ENCODE assay signal across 31 cellular contexts in genomic region chr3:190192087-190192486, GRCh38.
DNase-seq lines count a peak whose midpoint lies in the region; ATAC-seq and TF ChIP-seq lines count a peak whose summit lies in the region.
"Had no signal": no experiment of that assay in that cellular context is flagged by ENCODE, and none has a peak within 500 bp of the region (broad histone marks: within the 10 kb centered on the region; RNA-seq: fewer than 3 reads in every experiment).

No MANE protein-coding gene starts in this region.

- H3K27me3 Mint-ChIP-seq in HFFc6 (ENCODE audit: insufficient read depth) (no peaks in the 10 kb centered on the region), nephron progenitor cell (ENCODE audit: low read depth, poor library complexity) (no peaks in the 10 kb centered on the region)
- H3K27me3 Mint-ChIP-seq in activated T-cell treated with anti-CD3 and anti-CD28 coated beads, Interleukin-2, amount 50 U/mL, for 4 hours (ENCODE audit: low read depth) = no peaks in the 10 kb centered on the region

- H3K14ac ChIP-seq in mesenchymal stem cell (ENCODE audit: low read length in 2 of 2) = no peak overlapping the region

- H3K27ac Mint-ChIP-seq in HFFc6 (0 out of 2 replicates have a peak overlapping the region, but pooled peaks have one; percentile 39), nephron progenitor cell (no peak overlapping the region)
- H3K27ac Mint-ChIP-seq: activated T-helper 2 cell treated with anti-CD3 and anti-CD28 coated beads, Interferon-gamma antibody, Interleukin-2, Interleukin-4, amounts not matched to agents 10 μg/mL and 5 μg/mL and 100 μg/mL, durations not matched to agents 14 hours and 24 hours and 36 hours had no signal

- no peak overlapping the region for H3K4me3 Mint-ChIP-seq in HFFc6
- no peak overlapping the region for H3K4me3 Mint-ChIP-seq in activated T-cell treated with anti-CD3 and anti-CD28 coated beads, Interleukin-2, amount 50 U/mL, for 4 hours
- H3K4me3 Mint-ChIP-seq in nephron progenitor cell = no peak overlapping the region
- H3K4me3 Mint-ChIP-seq: naive thymus-derived CD4-positive, alpha-beta T cell had no signal

- H3K23ac ChIP-seq in mesenchymal stem cell (ENCODE audit: low read length in 2 of 2) = no peak overlapping the region

- no peak overlapping the region for H3K27ac ChIP-seq in mesenchymal stem cell (ENCODE audit: low read length, poor library complexity, severe bottlenecking)
- H3K27ac ChIP-seq: BLaER1, brain microvascular endothelial cell, dorsolateral prefrontal cortex, esophagus muscularis mucosa, foreskin keratinocyte, Peyer's patch, prostate gland, stomach, vagina, WERI-Rb-1 had no signal

- H3K9ac ChIP-seq in mesenchymal stem cell (ENCODE audit: low read length) = no peak overlapping the region
- H3K9ac ChIP-seq: BLaER1 had no signal

- H2BK120ac ChIP-seq in mesenchymal stem cell (ENCODE audit: low read depth, low read length) = no peak overlapping the region

- H2BK5ac ChIP-seq in mesenchymal stem cell (ENCODE audit: low read depth, low read length, poor library complexity, severe bottlenecking) = no peak overlapping the region

- no peaks in the 10 kb centered on the region for H3K9me3 ChIP-seq in mesenchymal stem cell (ENCODE audit: control insufficient read depth, low read length)
- H3K9me3 ChIP-seq: BLaER1, esophagus muscularis mucosa, Peyer's patch, prostate gland, stomach, vagina had no signal

- H4K8ac ChIP-seq in mesenchymal stem cell (ENCODE audit: low read length) = no peak overlapping the region

- H3K4me3 ChIP-seq in mesenchymal stem cell (ENCODE audit: insufficient read depth in 1 of 2, low read depth in 1 of 2, low read length in 2 of 2) = no peak overlapping the region
- H3K4me3 ChIP-seq: BLaER1, dorsolateral prefrontal cortex, esophagus muscularis mucosa, Peyer's patch, prostate gland, stomach, vagina had no signal

- H3K4me2 ChIP-seq in mesenchymal stem cell (ENCODE audit: low read length, poor library complexity, severe bottlenecking) = no peak overlapping the region
- H3K4me2 ChIP-seq: BLaER1 had no signal

- H2BK12ac ChIP-seq in mesenchymal stem cell (ENCODE audit: low read length in 2 of 2) = no peak overlapping the region

- H2AFZ ChIP-seq in mesenchymal stem cell (ENCODE audit: low read depth, low read length) = no peak overlapping the region

- H3K4ac ChIP-seq in mesenchymal stem cell (ENCODE audit: low read depth in 1 of 2, low read length in 2 of 2) = no peak overlapping the region

- no peaks in the 10 kb centered on the region for H3K36me3 ChIP-seq in mesenchymal stem cell (ENCODE audit: control insufficient read depth in 1 of 2, insufficient read depth in 2 of 2, low read depth in 1 of 2, low read length in 2 of 2)
- H3K36me3 ChIP-seq: BLaER1, brain microvascular endothelial cell, esophagus muscularis mucosa, Peyer's patch, prostate gland, stomach, vagina, WERI-Rb-1 had no signal

- no peak overlapping the region for H2AK5ac ChIP-seq in mesenchymal stem cell (ENCODE audit: low read length, severe bottlenecking)

- no peak overlapping the region for H2BK15ac ChIP-seq in mesenchymal stem cell (ENCODE audit: low read depth, poor library complexity, severe bottlenecking)

- H3K4me1 ChIP-seq in mesenchymal stem cell (ENCODE audit: control insufficient read depth, insufficient read depth, low read depth, low read length) = peaks cover 1% of the 10 kb centered on the region
- H3K4me1 ChIP-seq: BLaER1, esophagus muscularis mucosa, foreskin keratinocyte, Peyer's patch, prostate gland, stomach, vagina had no signal

- no peaks in the 10 kb centered on the region for H3K9me3 Mint-ChIP-seq in HFFc6
- H3K9me3 Mint-ChIP-seq in activated T-cell treated with anti-CD3 and anti-CD28 coated beads, Interleukin-2, amount 50 U/mL, for 4 hours = no peaks in the 10 kb centered on the region
- no peaks in the 10 kb centered on the region for H3K9me3 Mint-ChIP-seq in nephron progenitor cell
- H3K9me3 Mint-ChIP-seq: activated T-helper 2 cell treated with anti-CD3 and anti-CD28 coated beads, Interferon-gamma antibody, Interleukin-2, Interleukin-4, amounts not matched to agents 10 μg/mL and 5 μg/mL and 100 μg/mL, durations not matched to agents 14 hours and 24 hours and 36 hours; naive thymus-derived CD4-positive, alpha-beta T cell had no signal

- H3K79me1 ChIP-seq in mesenchymal stem cell (replicated peaks; ENCODE audit: low read length, poor library complexity, severe bottlenecking) = no peaks in the 10 kb centered on the region

- H3K4me1 Mint-ChIP-seq in HFFc6 (ENCODE audit: low read depth) = peaks cover 33% of the 10 kb centered on the region
- H3K4me1 Mint-ChIP-seq in activated T-cell treated with anti-CD3 and anti-CD28 coated beads, Interleukin-2, amount 50 U/mL, for 4 hours (ENCODE audit: low read depth) = no peaks in the 10 kb centered on the region
- peaks cover 4% of the 10 kb centered on the region for H3K4me1 Mint-ChIP-seq in nephron progenitor cell
- H3K4me1 Mint-ChIP-seq: naive thymus-derived CD4-positive, alpha-beta T cell had no signal

- H3K36me3 Mint-ChIP-seq in HFFc6 (ENCODE audit: low read depth) (no peaks in the 10 kb centered on the region), nephron progenitor cell (ENCODE audit: low read depth) (no peaks in the 10 kb centered on the region)
- H3K36me3 Mint-ChIP-seq in activated T-cell treated with anti-CD3 and anti-CD28 coated beads, Interleukin-2, amount 50 U/mL, for 4 hours (ENCODE audit: insufficient read depth) = no peaks in the 10 kb centered on the region
- H3K36me3 Mint-ChIP-seq: naive thymus-derived CD4-positive, alpha-beta T cell had no signal

- WGBS in mesenchymal stem cell = 100% methylated on average over 1 of the region's 2 CpGs

- TF ChIP-seq CTCF in HFFc6 (IDR thresholded peaks at IDR 0.05) (no peak), nephron progenitor cell (IDR thresholded peaks at IDR 0.05) (no peak)

- DNase-seq in DMS53 (lab: John Stamatoyannopoulos, UW) (peak; percentile 43), HFFc6 (no peak), NCI-H748 treated with DMSO at 0.1 percent for 48 hours (lab: John Stamatoyannopoulos, UW) (peak; percentile 53), mesenchymal stem cell (peak; percentile 7), nephron progenitor cell (no peak), NCI-H2227 (lab: John Stamatoyannopoulos, UW; ENCODE audit: unreplicated experiment) (no peak)
- DNase-seq in activated T-cell treated with anti-CD3 and anti-CD28 coated beads, Interleukin-2, amount 50 U/mL, for 4 hours = no peak
- DNase-seq: activated CD4-positive, alpha-beta T cell treated with anti-CD3 and anti-CD28 coated beads for 4 hours; activated naive CD4-positive, alpha-beta T cell treated with anti-CD3 and anti-CD28 coated beads, Interleukin-2, amount 50 U/mL, for 16 hours; brain microvascular endothelial cell; cerebellar nuclear complex; dorsolateral prefrontal cortex; foreskin keratinocyte; head of caudate nucleus; midbrain; naive thymus-derived CD4-positive, alpha-beta T cell; NCI-H1417 treated with DMSO at 0.1 percent for 48 hours; NCI-H524 treated with DMSO at 0.1 percent for 48 hours; nucleus accumbens; Peyer's patch; SHP77 treated with DMSO at 0.1 percent for 48 hours; stimulated activated CD8-positive, alpha-beta memory T cell treated with anti-CD3 and anti-CD28 coated beads, Interleukin-4, amount 100 ng/mL, for 48 hours; stomach; SW 1271; WERI-Rb-1 had no signal

- no peak for ATAC-seq in activated T-cell treated with anti-CD3 and anti-CD28 coated beads, Interleukin-2, amount 50 U/mL, for 4 hours
- ATAC-seq: foreskin keratinocyte; naive thymus-derived CD4-positive, alpha-beta T cell; sciatic nerve had no signal

- H3K27me3 ChIP-seq in mesenchymal stem cell (ENCODE audit: control insufficient read depth in 1 of 2, insufficient read depth in 1 of 2, low read length in 2 of 2) = no peaks in the 10 kb centered on the region
- H3K27me3 ChIP-seq: BLaER1, brain microvascular endothelial cell, dorsolateral prefrontal cortex, esophagus muscularis mucosa, foreskin keratinocyte, Peyer's patch, stomach, vagina had no signal

- no peak overlapping the region for H3K18ac ChIP-seq in mesenchymal stem cell (ENCODE audit: low read depth in 1 of 2, low read length in 2 of 2)

- H4K91ac ChIP-seq in mesenchymal stem cell (ENCODE audit: low read length) = no peak overlapping the region

Comparison
In these comparisons a context has a peak if more than half of its experiments do, and no peak if none do; other contexts are left out.
1. DNase-seq: peak in DMS53 (single experiment), NCI-H748 treated with DMSO at 0.1 percent for 48 hours (single experiment) and mesenchymal stem cell (single experiment); none in HFFc6 (single experiment), activated T-cell treated with anti-CD3 and anti-CD28 coated beads, Interleukin-2, amount 50 U/mL, for 4 hours (single experiment), nephron progenitor cell (single experiment) and NCI-H2227 (single experiment).